Comparison of ENCODE assay signal across 23 cellular contexts in the genomic region with DNA sequence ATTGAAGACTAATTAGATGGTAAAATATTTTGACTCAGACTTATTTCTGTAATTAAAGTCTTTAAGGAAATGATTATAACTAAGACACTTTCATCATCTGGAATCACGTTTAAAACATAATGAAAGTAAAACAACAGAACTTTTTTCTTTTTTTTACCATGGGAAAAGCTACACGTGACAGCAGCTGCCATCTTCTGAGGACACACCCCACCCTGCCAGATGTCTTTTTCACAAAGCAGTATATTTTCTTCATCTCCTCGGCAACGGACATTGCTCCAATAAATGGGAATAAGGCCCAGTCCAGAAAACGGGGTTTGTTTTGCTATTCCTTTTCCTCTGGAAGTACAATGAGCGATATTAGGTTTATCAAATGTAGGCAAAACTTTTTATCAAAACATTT. TPM values are rescaled to one million over a fixed set of nuclear protein-coding genes. Genes with fewer than 3 reads are reported as not detected.
"Had no signal": no experiment of that assay in that cellular context is flagged by ENCODE, and none has a peak within 500 bp of the region (broad histone marks: within the 10 kb centered on the region; RNA-seq: fewer than 3 reads in every experiment).

No MANE protein-coding gene starts in this region.

- H3K4me3 Mint-ChIP-seq: activated CD8-positive, alpha-beta memory T cell treated with anti-CD3 and anti-CD28 coated beads, Interleukin-2, amount 10 ng/mL, durations not matched to agents 7 days and 5 days; activated naive CD4-positive, alpha-beta T cell treated with anti-CD3 and anti-CD28 coated beads for 36 hours; activated naive CD8-positive, alpha-beta T cell treated with anti-CD3 and anti-CD28 coated beads, Interleukin-2, amount 50 U/mL, for 24 hours; effector memory CD8-positive, alpha-beta T cell; natural killer cell; stimulated activated naive CD8-positive, alpha-beta T cell treated with anti-CD3 and anti-CD28 coated beads, Interleukin-15, Interleukin-2, amounts not matched to agents 100 ng/mL and 50 ng/mL, for 24 hours had no signal

- H3K36me3 ChIP-seq: breast epithelium, left ventricle myocardium inferior, prostate gland, suprapubic skin had no signal

- H3K4me1 ChIP-seq: breast epithelium, left ventricle myocardium inferior, prostate gland, suprapubic skin had no signal

- H3K36me3 Mint-ChIP-seq: activated CD8-positive, alpha-beta memory T cell treated with anti-CD3 and anti-CD28 coated beads, Interleukin-2, amount 10 ng/mL, durations not matched to agents 7 days and 5 days; natural killer cell had no signal

- H3K9me3 Mint-ChIP-seq: activated naive CD4-positive, alpha-beta T cell treated with anti-CD3 and anti-CD28 coated beads for 36 hours; activated naive CD8-positive, alpha-beta T cell treated with anti-CD3 and anti-CD28 coated beads, Interleukin-2, amount 50 U/mL, for 24 hours; activated T-helper 2 cell treated with anti-CD3 and anti-CD28 coated beads, Interferon-gamma antibody, Interleukin-2, Interleukin-4, amounts not matched to agents 10 μg/mL and 5 μg/mL and 100 μg/mL, durations not matched to agents 14 hours and 24 hours and 36 hours; effector memory CD8-positive, alpha-beta T cell; natural killer cell; stimulated activated naive CD8-positive, alpha-beta T cell treated with anti-CD3 and anti-CD28 coated beads, Interleukin-15, Interleukin-2, amounts not matched to agents 100 ng/mL and 50 ng/mL, for 24 hours had no signal

- H3K4me3 ChIP-seq: breast epithelium, left ventricle myocardium inferior, prostate gland, suprapubic skin had no signal

- H3K27me3 ChIP-seq: breast epithelium, suprapubic skin had no signal

- H3K9me3 ChIP-seq: breast epithelium, left ventricle myocardium inferior, prostate gland, suprapubic skin had no signal

- DNase-seq: activated CD4-positive, alpha-beta T cell treated with anti-CD3 and anti-CD28 coated beads for 1 hour; activated CD4-positive, alpha-beta T cell treated with anti-CD3 and anti-CD28 coated beads, Interleukin-2, amount 50 U/mL, for 4 hours; activated CD8-positive, alpha-beta memory T cell treated with anti-CD3 and anti-CD28 coated beads, Interleukin-2, amount 10 ng/mL, durations not matched to agents 7 days and 5 days; activated naive CD4-positive, alpha-beta T cell treated with anti-CD3 and anti-CD28 coated beads for 36 hours; activated naive CD8-positive, alpha-beta T cell treated with anti-CD3 and anti-CD28 coated beads, Interleukin-2, amount 50 U/mL, for 24 hours; activated T-cell treated with anti-CD3 and anti-CD28 coated beads, Interleukin-2, amount 50 U/mL, for 1 hour; aorta; cerebellar nuclear complex; dermis blood vessel endothelial cell; effector memory CD8-positive, alpha-beta T cell; hippocampal formation; left ventricle myocardium inferior; natural killer cell; nucleus accumbens; right cardiac atrium; trophoblast cell had no signal

- H3K27ac Mint-ChIP-seq: activated CD8-positive, alpha-beta memory T cell treated with anti-CD3 and anti-CD28 coated beads, Interleukin-2, amount 10 ng/mL, durations not matched to agents 7 days and 5 days; activated naive CD4-positive, alpha-beta T cell treated with anti-CD3 and anti-CD28 coated beads for 36 hours; activated naive CD8-positive, alpha-beta T cell treated with anti-CD3 and anti-CD28 coated beads, Interleukin-2, amount 50 U/mL, for 24 hours; activated T-helper 2 cell treated with anti-CD3 and anti-CD28 coated beads, Interferon-gamma antibody, Interleukin-2, Interleukin-4, amounts not matched to agents 10 μg/mL and 5 μg/mL and 100 μg/mL, durations not matched to agents 14 hours and 24 hours and 36 hours; effector memory CD8-positive, alpha-beta T cell; natural killer cell; stimulated activated naive CD8-positive, alpha-beta T cell treated with anti-CD3 and anti-CD28 coated beads, Interleukin-15, Interleukin-2, amounts not matched to agents 100 ng/mL and 50 ng/mL, for 24 hours had no signal

- H3K4me1 Mint-ChIP-seq: activated CD8-positive, alpha-beta memory T cell treated with anti-CD3 and anti-CD28 coated beads, Interleukin-2, amount 10 ng/mL, durations not matched to agents 7 days and 5 days; activated naive CD8-positive, alpha-beta T cell treated with anti-CD3 and anti-CD28 coated beads, Interleukin-2, amount 50 U/mL, for 24 hours; natural killer cell had no signal

- H3K27ac ChIP-seq: breast epithelium, left ventricle myocardium inferior, prostate gland, suprapubic skin, VCaP had no signal

RNA-seq across cellular contexts. Expression of gene PRSS12, which starts 17.5 kb away (rescaled TPM):
- total RNA-seq: activated CD8-positive, alpha-beta memory T cell treated with anti-CD3 and anti-CD28 coated beads, Interleukin-2, amount 10 ng/mL, durations not matched to agents 7 days and 5 days; activated naive CD4-positive, alpha-beta T cell treated with anti-CD3 and anti-CD28 coated beads for 36 hours; activated T-helper 2 cell treated with anti-CD3 and anti-CD28 coated beads, Interferon-gamma antibody, Interleukin-2, Interleukin-4, amounts not matched to agents 10 μg/mL and 5 μg/mL and 100 μg/mL, durations not matched to agents 14 hours and 24 hours and 36 hours; left ventricle myocardium inferior; natural killer cell; right cardiac atrium; T-helper 1 cell treated with Interleukin-12 subunit alpha and Interleukin-12 subunit beta and Interleukin-4 antibody, amounts not matched to agents 30 ng/mL and 1 ng/mL, for 36 hours had no signal
